8 cellular contexts compared by ENCODE assay signal in the genomic region with DNA sequence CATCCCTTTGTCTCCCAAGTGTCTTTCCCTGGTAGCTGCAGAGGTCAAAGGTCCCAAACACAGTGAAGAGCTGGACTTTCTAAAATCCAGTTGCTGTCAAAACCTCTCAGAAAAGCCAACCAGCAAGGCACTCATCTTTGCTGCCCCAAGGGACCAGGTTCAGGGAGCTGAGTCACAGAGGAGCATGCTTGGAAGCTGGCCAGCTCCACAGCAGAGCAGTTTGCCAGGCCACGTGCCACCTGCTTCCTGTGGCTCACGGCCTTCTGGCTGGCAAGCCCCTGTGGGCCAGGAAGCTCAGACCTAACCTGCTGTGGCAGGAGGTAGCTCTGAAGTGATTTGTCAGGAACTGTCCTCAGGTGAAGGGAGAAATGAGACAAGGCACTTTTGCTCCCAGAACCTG. TPM values are rescaled to one million over a fixed set of nuclear protein-coding genes. Genes with fewer than 3 reads are reported as not detected.
DNase-seq lines count a peak whose midpoint lies in the region; ATAC-seq and TF ChIP-seq lines count a peak whose summit lies in the region.

No MANE protein-coding gene starts in this region.

- intact Hi-C loops in activated CD4-positive, alpha-beta memory T cell treated with anti-CD3 and anti-CD28 coated beads for 36 hours (cut with micrococcal nuclease): loop anchor here (10.0 kb wide), 1 partner anchor 269 kb away; no protein-coding TSS in a partner anchor
- intact Hi-C loops in vagina (cut with DNase I): loop anchor here (10.0 kb wide), 1 partner anchor 289 kb away; the partner anchor contains the start of gene SSH1

- POLR2A ChIA-PET in activated CD4-positive, alpha-beta memory T cell treated with anti-CD3 and anti-CD28 coated beads for 36 hours (lab: Charles Lee): interaction anchor here (0.6 to 0.9 kb wide), 2 partner anchors 51 to 70 kb away, joined by 3 read pairs; no protein-coding TSS in a partner anchor
- POLR2A ChIA-PET in naive thymus-derived CD8-positive, alpha-beta T cell (lab: Charles Lee): interaction anchor here (1.4 to 11.6 kb wide), 3 partner anchors 50 to 81 kb away, joined by 4 to 217 read pairs (median 132); partner anchors contain the start of gene SELPLG

- DNase-seq in Daoy (ENCODE audit: low read depth) (peak; percentile 96), NCI-H1694 treated with DMSO at 0.1 percent for 48 hours (lab: John Stamatoyannopoulos, UW) (peak; percentile 80), vagina (ENCODE audit: extremely low spot score in 2 of 2) (no peak), NCI-H2227 treated with DMSO at 0.1 percent for 48 hours (lab: John Stamatoyannopoulos, UW) (no peak)
- peak; percentile 85 for DNase-seq in activated CD4-positive, alpha-beta memory T cell treated with anti-CD3 and anti-CD28 coated beads for 36 hours
- DNase-seq in effector CD4-positive, alpha-beta T cell: peak; percentile 37
- DNase-seq in naive thymus-derived CD8-positive, alpha-beta T cell: peak in 9 of 10 donors; percentile 37 to 79 (median 45)

- peaks cover 48% of the 10 kb centered on the region for H3K36me3 Mint-ChIP-seq in activated CD4-positive, alpha-beta memory T cell treated with anti-CD3 and anti-CD28 coated beads for 36 hours
- peaks cover under 1 to 51% (median 17%) of the 10 kb centered on the region in 3 donors for H3K36me3 Mint-ChIP-seq in naive thymus-derived CD8-positive, alpha-beta T cell

- H3K27ac Mint-ChIP-seq in activated CD4-positive, alpha-beta memory T cell treated with anti-CD3 and anti-CD28 coated beads for 36 hours: peak overlapping the region; percentile 50
- H3K27ac Mint-ChIP-seq in naive thymus-derived CD8-positive, alpha-beta T cell: peak overlapping the region; percentile 13 to 98 (median 89)

- TF ChIP-seq CTCF in vagina (IDR thresholded peaks at IDR 0.05): no peak

- H3K4me1 ChIP-seq in vagina: peaks cover 43% of the 10 kb centered on the region

- H3K9me3 Mint-ChIP-seq in activated CD4-positive, alpha-beta memory T cell treated with anti-CD3 and anti-CD28 coated beads for 36 hours: no peaks in the 10 kb centered on the region
- H3K9me3 Mint-ChIP-seq in naive thymus-derived CD8-positive, alpha-beta T cell: no peaks in the 10 kb centered on the region

- no peak for ATAC-seq in naive thymus-derived CD8-positive, alpha-beta T cell
- ATAC-seq in GM18861 (IDR thresholded peaks at IDR 0.05; ENCODE audit: unreplicated experiment): no peak

- peak overlapping the region; percentile 26 for H3K27ac ChIP-seq in vagina

- no peaks in the 10 kb centered on the region for H3K27me3 ChIP-seq in vagina

- CTCF ChIA-PET in activated CD4-positive, alpha-beta memory T cell treated with anti-CD3 and anti-CD28 coated beads for 36 hours (lab: Charles Lee): interaction anchor here (0.7 to 18.8 kb wide), 5 partner anchors 50 to 385 kb away, joined by 3 to 472 read pairs (median 4); no protein-coding TSS in a partner anchor

- TF ChIP-seq POLR2A in vagina (IDR thresholded peaks at IDR 0.05): no peak

- H3K27me3 Mint-ChIP-seq in activated CD4-positive, alpha-beta memory T cell treated with anti-CD3 and anti-CD28 coated beads for 36 hours: no peaks in the 10 kb centered on the region
- H3K27me3 Mint-ChIP-seq in naive thymus-derived CD8-positive, alpha-beta T cell: no peaks in the 10 kb centered on the region

- peaks cover 0 to 57% of the 10 kb centered on the region in 2 donors for H3K36me3 ChIP-seq in vagina

- no peak overlapping the region for H3K4me3 ChIP-seq in vagina

- peaks cover 64% of the 10 kb centered on the region for H3K4me1 Mint-ChIP-seq in activated CD4-positive, alpha-beta memory T cell treated with anti-CD3 and anti-CD28 coated beads for 36 hours (ENCODE audit: low read depth)
- peaks cover 23 to 86% (median 62%) of the 10 kb centered on the region in 4 donors for H3K4me1 Mint-ChIP-seq in naive thymus-derived CD8-positive, alpha-beta T cell

- no peak overlapping the region for H3K4me3 Mint-ChIP-seq in activated CD4-positive, alpha-beta memory T cell treated with anti-CD3 and anti-CD28 coated beads for 36 hours
- H3K4me3 Mint-ChIP-seq in naive thymus-derived CD8-positive, alpha-beta T cell: peak overlapping the region in 2 of 10 donors; percentile 10 to 48

- H3K9me3 ChIP-seq in vagina: no peaks in the 10 kb centered on the region

RNA-seq across cellular contexts. Expression of gene ISCU, which starts 3.6 kb away (rescaled TPM):
- total RNA-seq in Daoy (2014; rRNA removed; shearing (Covaris generic)): 127 and 187 TPM in 2 replicates
- 10 to 100 TPM; 88.6 to 94.3 TPM for total RNA-seq in activated CD4-positive, alpha-beta memory T cell treated with anti-CD3 and anti-CD28 coated beads for 36 hours
- 100 to 1,000 TPM; 176 to 184 TPM for total RNA-seq in naive thymus-derived CD8-positive, alpha-beta T cell
- polyA plus RNA-seq in naive thymus-derived CD8-positive, alpha-beta T cell: 100 to 1,000 TPM; 287 to 373 (median 324) TPM
- 167 TPM for total RNA-seq in vagina

RNA-seq across cellular contexts. Expression of gene SART3, which starts 5.0 kb away (rescaled TPM):
- total RNA-seq in Daoy (2014; rRNA removed; shearing (Covaris generic)): 66.8 and 75.9 TPM in 2 replicates
- total RNA-seq in activated CD4-positive, alpha-beta memory T cell treated with anti-CD3 and anti-CD28 coated beads for 36 hours: 10 to 100 TPM; 84.3 to 91.5 TPM
- 10 to 100 TPM; 93.4 to 95.7 TPM for total RNA-seq in naive thymus-derived CD8-positive, alpha-beta T cell
- 10 to 100 TPM; 33.3 to 36.6 (median 36.1) TPM for polyA plus RNA-seq in naive thymus-derived CD8-positive, alpha-beta T cell
- total RNA-seq in vagina: 44.2 TPM

RNA-seq across cellular contexts. Expression of gene TMEM119, which starts 31.9 kb away (rescaled TPM):
- total RNA-seq in Daoy (2014; rRNA removed; shearing (Covaris generic)): 0.57 and 1.1 TPM in 2 replicates
- total RNA-seq in activated CD4-positive, alpha-beta memory T cell treated with anti-CD3 and anti-CD28 coated beads for 36 hours: under 1 TPM; 0.10 to 0.24 TPM
- total RNA-seq in naive thymus-derived CD8-positive, alpha-beta T cell: under 1 TPM; 0.26 to 0.77 TPM
- polyA plus RNA-seq in naive thymus-derived CD8-positive, alpha-beta T cell: under 1 TPM in 2 of 3 donors, not detected in 1; 0.06 to 0.21 TPM
- 34.6 TPM for total RNA-seq in vagina

RNA-seq across cellular contexts. Expression of gene FICD, which starts 50.9 kb away (rescaled TPM):
- total RNA-seq in Daoy (2014; rRNA removed; shearing (Covaris generic)): 4.2 and 5.1 TPM in 2 replicates
- total RNA-seq in activated CD4-positive, alpha-beta memory T cell treated with anti-CD3 and anti-CD28 coated beads for 36 hours: 1 to 10 TPM; 5.7 to 6.0 TPM
- total RNA-seq in naive thymus-derived CD8-positive, alpha-beta T cell: 1 to 10 TPM; 4.6 to 5.6 TPM
- 1 to 10 TPM; 1.2 to 1.8 (median 1.4) TPM for polyA plus RNA-seq in naive thymus-derived CD8-positive, alpha-beta T cell
- 6.9 TPM for total RNA-seq in vagina

Comparison
In these comparisons a context has a peak if more than half of its experiments do, and no peak if none do; other contexts are left out.
1. DNase-seq: peak in Daoy (single experiment), NCI-H1694 treated with DMSO at 0.1 percent for 48 hours (single experiment), activated CD4-positive, alpha-beta memory T cell treated with anti-CD3 and anti-CD28 coated beads for 36 hours (single experiment), effector CD4-positive, alpha-beta T cell (single experiment) and naive thymus-derived CD8-positive, alpha-beta T cell (9 of 10); none in vagina (0 of 2) and NCI-H2227 treated with DMSO at 0.1 percent for 48 hours (single experiment).
2. RNA of gene TMEM119, which starts 31.9 kb away (total RNA-seq): 34.6 TPM in vagina (single experiment); 0.57 to 1.1 TPM in Daoy, 0.26 to 0.77 TPM in naive thymus-derived CD8-positive, alpha-beta T cell and 0.10 to 0.24 TPM in activated CD4-positive, alpha-beta memory T cell treated with anti-CD3 and anti-CD28 coated beads for 36 hours; every median in the first group is over 10 times any median in the second.